Comparison of ENCODE assay signal across 10 cellular contexts in genomic region chr17:27239046-27239445, GRCh38. TPM values are rescaled to one million over a fixed set of nuclear protein-coding genes. Genes with fewer than 3 reads are reported as not detected.
DNase-seq lines count a peak whose midpoint lies in the region; ATAC-seq and TF ChIP-seq lines count a peak whose summit lies in the region.
"Had no signal": no experiment of that assay in that cellular context is flagged by ENCODE, and none has a peak within 500 bp of the region (broad histone marks: within the 10 kb centered on the region; RNA-seq: fewer than 3 reads in every experiment).

No MANE protein-coding gene starts in this region.

- WGBS in adrenal gland, 4 donors, result 48 to 81% (median 58%) methylated on average over 5 of the region's 5 CpGs
- 73 to 82% (median 78%) methylated on average over 5 of the region's 5 CpGs for WGBS in ovary, 3 donors

- H2AFZ ChIP-seq in MM.1S (ENCODE audit: low read length), result no peak overlapping the region

- DNase-seq in adrenal gland (peak in 1 of 7 donors; percentile 16), NCI-H345 (lab: John Stamatoyannopoulos, UW) (no peak), ovary (no peak), MM.1S (no peak), NCI-H774 (lab: John Stamatoyannopoulos, UW) (no peak)
- DNase-seq: HCEC 1CT, NCI-H2029 had no signal

- TF ChIP-seq POLR2A in adrenal gland (IDR thresholded peaks at IDR 0.05) (no peak), ovary (IDR thresholded peaks at IDR 0.05) (no peak)

- no peak for TF ChIP-seq EP300 in ovary (IDR thresholded peaks at IDR 0.05)

- intact Hi-C loops in adrenal gland (cut with DNase I), result loop anchor here (5.0 to 10.0 kb wide), 2 partner anchors 358 to 366 kb away; no protein-coding TSS in a partner anchor
- intact Hi-C loops in ovary (cut with DNase I), result loop anchor here in 3 of 4 donors (5.0 to 10.0 kb wide), 3 partner anchors 113 to 363 kb away; partner anchors contain the start of gene KSR1 (in 2 of the 3)

- no peaks in the 10 kb centered on the region for H3F3A ChIP-seq in MM.1S (ENCODE audit: insufficient read depth, low read length)

- H3K4me1 ChIP-seq in BLaER1 treated with 17β-estradiol and CSF1 and Interleukin-3, amounts not matched to agents 10 nM and 100 nM, result peaks cover 14 to 100% (median 33%) of the 10 kb centered on the region in 10 experiments
- peaks cover 0 to 9% of the 10 kb centered on the region in 2 donors for H3K4me1 ChIP-seq in adrenal gland (replicated peaks in 1 of 2)
- H3K4me1 ChIP-seq in ovary (ENCODE audit: insufficient read depth), result no peaks in the 10 kb centered on the region
- no peaks in the 10 kb centered on the region for H3K4me1 ChIP-seq in MM.1S (ENCODE audit: low read length)

- peak overlapping the region in 2 of 10 experiments; percentile 7 to 18; a peak in 2 of 20 replicates for H3K4me3 ChIP-seq in BLaER1 treated with 17β-estradiol and CSF1 and Interleukin-3, amounts not matched to agents 10 nM and 100 nM
- no peak overlapping the region for H3K4me3 ChIP-seq in adrenal gland
- H3K4me3 ChIP-seq in ovary, result no peak overlapping the region
- H3K4me3 ChIP-seq in MM.1S (ENCODE audit: low read length), result no peak overlapping the region

- peak overlapping the region; percentile 32 to 96 (median 60) for H3K4me2 ChIP-seq in BLaER1 treated with 17β-estradiol and CSF1 and Interleukin-3, amounts not matched to agents 10 nM and 100 nM
- no peak overlapping the region for H3K4me2 ChIP-seq in MM.1S (ENCODE audit: low read depth, low read length)

- TF ChIP-seq CTCF in adrenal gland (IDR thresholded peaks at IDR 0.05) (no peak), ovary (IDR thresholded peaks at IDR 0.05) (no peak), MM.1S (IDR thresholded peaks at IDR 0.05; ENCODE audit: low read length) (no peak)

- no peaks in the 10 kb centered on the region for H3K79me2 ChIP-seq in MM.1S (ENCODE audit: low read length)

- no peaks in the 10 kb centered on the region for H3K9me2 ChIP-seq in MM.1S (replicated peaks; ENCODE audit: insufficient read depth, low read length)

- H3K27me3 ChIP-seq in BLaER1 treated with 17β-estradiol and CSF1 and Interleukin-3, amounts not matched to agents 10 nM and 100 nM, result no peaks in the 10 kb centered on the region
- H3K27me3 ChIP-seq in adrenal gland, result no peaks in the 10 kb centered on the region
- no peaks in the 10 kb centered on the region for H3K27me3 ChIP-seq in ovary
- no peaks in the 10 kb centered on the region for H3K27me3 ChIP-seq in MM.1S (replicated peaks; ENCODE audit: insufficient read depth, low read length)

- no peaks in the 10 kb centered on the region for H4K20me1 ChIP-seq in BLaER1 treated with 17β-estradiol and CSF1 and Interleukin-3, amounts not matched to agents 10 nM and 100 nM
- no peaks in the 10 kb centered on the region for H4K20me1 ChIP-seq in MM.1S (ENCODE audit: insufficient read depth, low read length)

- H3K36me3 ChIP-seq in BLaER1 treated with 17β-estradiol and CSF1 and Interleukin-3, amounts not matched to agents 10 nM and 100 nM, result no peaks in the 10 kb centered on the region
- H3K36me3 ChIP-seq in adrenal gland (replicated peaks in 1 of 2) (no peaks in the 10 kb centered on the region), ovary (no peaks in the 10 kb centered on the region), MM.1S (replicated peaks; ENCODE audit: insufficient read depth, low read length) (no peaks in the 10 kb centered on the region)

- ATAC-seq in GM18868 (IDR thresholded peaks at IDR 0.05; ENCODE audit: unreplicated experiment), result peak; percentile 57
- peak; percentile 64 for ATAC-seq in HG02885 (IDR thresholded peaks at IDR 0.05; ENCODE audit: poor library complexity, unreplicated experiment)

- peak overlapping the region in 9 of 11 experiments; percentile 19 to 96 (median 76); a peak in 17 of 22 replicates for H3K27ac ChIP-seq in BLaER1 treated with 17β-estradiol and CSF1 and Interleukin-3, amounts not matched to agents 10 nM and 100 nM
- H3K27ac ChIP-seq in adrenal gland, result peak overlapping the region in 4 of 5 donors; percentile 19 to 78 (median 40)
- H3K27ac ChIP-seq in ovary, result no peak overlapping the region
- H3K27ac ChIP-seq in MM.1S (ENCODE audit: low read length), result no peak overlapping the region

- H3K9ac ChIP-seq in BLaER1 treated with 17β-estradiol and CSF1 and Interleukin-3, amounts not matched to agents 10 nM and 100 nM, result peak overlapping the region in 9 of 11 experiments; percentile 2 to 78 (median 59); a peak in 12 of 22 replicates
- H3K9ac ChIP-seq in MM.1S (ENCODE audit: low read length), result no peak overlapping the region

- H3K9me3 ChIP-seq in BLaER1 treated with 17β-estradiol and CSF1 and Interleukin-3, amounts not matched to agents 10 nM and 100 nM (replicated peaks in 1 of 11), result peaks cover 0 to 1% (median 0%) of the 10 kb centered on the region in 11 experiments; a peak in 2 of 22 replicates
- H3K9me3 ChIP-seq in adrenal gland (replicated peaks in 1 of 3) (no peaks in the 10 kb centered on the region), ovary (no peaks in the 10 kb centered on the region), MM.1S (replicated peaks; ENCODE audit: insufficient read depth, low read length) (no peaks in the 10 kb centered on the region)

RNA-seq across cellular contexts. Expression of gene WSB1, which starts 54.9 kb away (rescaled TPM):
- total RNA-seq in adrenal gland (100 to 1,000 TPM in 4 of 8 donors, 10 to 100 TPM in 4; 27.5 to 147 (median 100) TPM), ovary (100 to 1,000 TPM; 135 to 214 (median 172) TPM)
- polyA plus RNA-seq in adrenal gland (10 to 100 TPM; 51.0 to 77.5 (median 76.7) TPM), ovary (100 to 1,000 TPM in 1 of 2 donors, 10 to 100 TPM in 1; 88.9 to 136 TPM)

Comparison
In these comparisons a context has a peak if more than half of its experiments do, and no peak if none do; other contexts are left out.
1. H3K27ac ChIP-seq: peak in BLaER1 treated with 17β-estradiol and CSF1 and Interleukin-3, amounts not matched to agents 10 nM and 100 nM (9 of 11) and adrenal gland (4 of 5); none in ovary (0 of 2) and MM.1S (single experiment).